ENCODE assay signal across 26 cellular contexts in the genomic region with DNA sequence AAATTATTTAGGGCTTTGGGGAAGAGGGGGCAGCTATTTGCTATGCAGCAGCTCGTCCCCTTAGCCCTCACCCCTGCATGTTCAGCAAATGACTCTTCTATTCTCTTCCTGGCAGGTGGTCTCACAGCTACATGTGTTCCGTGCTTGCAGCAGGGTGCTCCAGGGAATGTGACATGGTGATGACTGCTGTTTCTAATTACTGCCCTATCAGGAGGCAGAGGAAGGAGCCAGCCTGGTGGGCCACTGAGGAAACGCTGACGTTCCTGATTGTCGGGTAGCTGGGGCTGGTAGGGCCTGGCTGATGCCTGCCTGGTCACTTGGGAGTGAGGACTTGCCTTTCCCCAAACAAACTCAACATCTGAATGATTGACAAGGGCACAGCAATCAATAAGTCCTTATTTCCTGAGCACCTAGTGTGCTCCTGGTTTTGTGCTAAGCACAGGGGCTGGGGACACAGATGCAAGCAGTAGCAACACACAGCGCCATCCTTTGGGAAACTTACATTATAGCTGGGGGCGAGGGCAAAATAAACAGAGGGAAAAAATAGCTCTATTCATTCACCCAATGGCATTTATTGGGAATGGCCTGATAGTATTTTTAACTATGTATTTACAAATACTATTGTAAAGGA.
DNase-seq lines count a peak whose midpoint lies in the region; ATAC-seq and TF ChIP-seq lines count a peak whose summit lies in the region.
"Had no signal": no experiment of that assay in that cellular context is flagged by ENCODE, and none has a peak within 500 bp of the region (broad histone marks: within the 10 kb centered on the region; RNA-seq: fewer than 3 reads in every experiment).

No MANE protein-coding gene starts in this region.

- H3K4me3 Mint-ChIP-seq in WTC11 (no peak overlapping the region), neural progenitor cell (no peak overlapping the region), natural killer cell (no peak overlapping the region)
- H3K4me3 Mint-ChIP-seq: activated CD4-positive, alpha-beta memory T cell treated with anti-CD3 and anti-CD28 coated beads, Interleukin-2, amount 10 ng/mL, durations not matched to agents 7 days and 5 days; naive thymus-derived CD4-positive, alpha-beta T cell; stimulated activated memory B cell treated with anti-CD40 and anti-IgM and Interleukin-4, amounts not matched to agents 10 μg/mL and 1 μg/mL and 100 μg/mL, for 72 hours had no signal

- H3K9me3 Mint-ChIP-seq in WTC11 (no peaks in the 10 kb centered on the region), neural progenitor cell (no peaks in the 10 kb centered on the region), natural killer cell (no peaks in the 10 kb centered on the region)
- H3K9me3 Mint-ChIP-seq: activated CD4-positive, alpha-beta memory T cell treated with anti-CD3 and anti-CD28 coated beads, Interleukin-2, amount 10 ng/mL, durations not matched to agents 7 days and 5 days; naive thymus-derived CD4-positive, alpha-beta T cell; stimulated activated memory B cell treated with anti-CD40 and anti-IgM and Interleukin-4, amounts not matched to agents 10 μg/mL and 1 μg/mL and 100 μg/mL, for 72 hours had no signal

- H3F3A ChIP-seq in neural progenitor cell (ENCODE audit: low read depth), result peaks cover 5% of the 10 kb centered on the region

- H3K4me1 Mint-ChIP-seq in WTC11, result no peaks in the 10 kb centered on the region
- H3K4me1 Mint-ChIP-seq in neural progenitor cell, result peaks cover 3% of the 10 kb centered on the region
- no peaks in the 10 kb centered on the region for H3K4me1 Mint-ChIP-seq in natural killer cell
- H3K4me1 Mint-ChIP-seq: activated CD4-positive, alpha-beta memory T cell treated with anti-CD3 and anti-CD28 coated beads, Interleukin-2, amount 10 ng/mL, durations not matched to agents 7 days and 5 days; naive thymus-derived CD4-positive, alpha-beta T cell; stimulated activated memory B cell treated with anti-CD40 and anti-IgM and Interleukin-4, amounts not matched to agents 10 μg/mL and 1 μg/mL and 100 μg/mL, for 72 hours had no signal

- CTCF ChIA-PET in WTC11 (lab: Charles Lee), result interaction anchor here (0.5 to 2.4 kb wide), 18 partner anchors 8 to 379 kb away, joined by 3 to 23 read pairs (median 4); no protein-coding TSS in a partner anchor

- no peaks in the 10 kb centered on the region for H4K20me1 ChIP-seq in neural progenitor cell (ENCODE audit: low read depth)

- H3K27ac Mint-ChIP-seq in WTC11, result no peak overlapping the region
- no peak overlapping the region for H3K27ac Mint-ChIP-seq in neural progenitor cell
- no peak overlapping the region for H3K27ac Mint-ChIP-seq in natural killer cell
- H3K27ac Mint-ChIP-seq: activated CD4-positive, alpha-beta memory T cell treated with anti-CD3 and anti-CD28 coated beads, Interleukin-2, amount 10 ng/mL, durations not matched to agents 7 days and 5 days; naive thymus-derived CD4-positive, alpha-beta T cell; stimulated activated memory B cell treated with anti-CD40 and anti-IgM and Interleukin-4, amounts not matched to agents 10 μg/mL and 1 μg/mL and 100 μg/mL, for 72 hours had no signal

- intact Hi-C loops in natural killer cell (cut with micrococcal nuclease), result loop anchor here (5.0 kb wide), 1 partner anchor 137 kb away; no protein-coding TSS in a partner anchor

- H3K36me3 Mint-ChIP-seq in WTC11, result no peaks in the 10 kb centered on the region
- H3K36me3 Mint-ChIP-seq in neural progenitor cell, result no peaks in the 10 kb centered on the region
- H3K36me3 Mint-ChIP-seq in natural killer cell, result no peaks in the 10 kb centered on the region
- H3K36me3 Mint-ChIP-seq: naive thymus-derived CD4-positive, alpha-beta T cell; stimulated activated memory B cell treated with anti-CD40 and anti-IgM and Interleukin-4, amounts not matched to agents 10 μg/mL and 1 μg/mL and 100 μg/mL, for 72 hours had no signal

- no peaks in the 10 kb centered on the region for H3K4me1 ChIP-seq in neural progenitor cell
- H3K4me1 ChIP-seq: suprapubic skin, uterus had no signal

- H3K9ac ChIP-seq in neural progenitor cell, result no peak overlapping the region

- no peaks in the 10 kb centered on the region for H3K27me3 Mint-ChIP-seq in WTC11 (ENCODE audit: low read depth)
- no peaks in the 10 kb centered on the region for H3K27me3 Mint-ChIP-seq in neural progenitor cell (ENCODE audit: insufficient read depth, low read depth)
- peaks cover 22 to 24% of the 10 kb centered on the region in 2 donors for H3K27me3 Mint-ChIP-seq in natural killer cell (ENCODE audit: low read depth in 2 of 2)
- H3K27me3 Mint-ChIP-seq: stimulated activated memory B cell treated with anti-CD40 and anti-IgM and Interleukin-4, amounts not matched to agents 10 μg/mL and 1 μg/mL and 100 μg/mL, for 72 hours had no signal

- DNase-seq in EH (ENCODE audit: low read depth), result peak; percentile 2
- DNase-seq in NCI-H1694 (lab: John Stamatoyannopoulos, UW), result peak; percentile 83
- no peak for DNase-seq in WTC11 (ENCODE audit: low spot score)
- DNase-seq in neural progenitor cell (ENCODE audit: low spot score), result no peak
- no peak for DNase-seq in caudate nucleus (lab: John Stamatoyannopoulos, UW)
- no peak for DNase-seq in natural killer cell
- DNase-seq: activated CD4-positive, alpha-beta memory T cell treated with anti-CD3 and anti-CD28 coated beads, Interleukin-2, amount 10 ng/mL, durations not matched to agents 7 days and 5 days; activated effector memory CD4-positive, alpha-beta T cell treated with anti-CD3 and anti-CD28 coated beads, Interleukin-2, amount 50 U/mL, for 16 hours; Calu3; effector CD4-positive, alpha-beta T cell; mesenchymal stem cell; naive thymus-derived CD4-positive, alpha-beta T cell; NCI-H1105 treated with DMSO at 0.1 percent for 48 hours; NCI-H510A treated with DMSO at 0.1 percent for 48 hours; pancreas; right cardiac atrium; stimulated activated CD4-positive, alpha-beta T cell treated with anti-CD3 and anti-CD28 coated beads, Interleukin-4, amount 100 ng/mL, for 1 hour; T-helper 9 cell; uterus had no signal

- H3K4me3 ChIP-seq in neural progenitor cell, result no peak overlapping the region
- H3K4me3 ChIP-seq: pancreas, suprapubic skin, uterus had no signal

- H3K4me2 ChIP-seq in neural progenitor cell, result no peak overlapping the region

- no peaks in the 10 kb centered on the region for H3K36me3 ChIP-seq in neural progenitor cell
- H3K36me3 ChIP-seq: pancreas, suprapubic skin, uterus had no signal

- H3K9me3 ChIP-seq in neural progenitor cell (ENCODE audit: low read depth), result no peaks in the 10 kb centered on the region
- H3K9me3 ChIP-seq: pancreas, suprapubic skin, uterus had no signal

- no peaks in the 10 kb centered on the region for H3K27me3 ChIP-seq in neural progenitor cell
- H3K27me3 ChIP-seq: pancreas, uterus had no signal

- POLR2A ChIA-PET in WTC11 (lab: Charles Lee), result no interaction called here

- TF ChIP-seq CTCF in WTC11 (IDR thresholded peaks at IDR 0.05) (no peak), neural progenitor cell (IDR thresholded peaks at IDR 0.05) (peak; percentile 38), natural killer cell (IDR thresholded peaks at IDR 0.05) (no peak)

- no peaks in the 10 kb centered on the region for H3K79me2 ChIP-seq in neural progenitor cell (ENCODE audit: low read depth)

- H2AFZ ChIP-seq in neural progenitor cell (replicated peaks), result no peak overlapping the region

- H3K27ac ChIP-seq in neural progenitor cell (no peak overlapping the region), caudate nucleus (ENCODE audit: low read depth, low read length) (no peak overlapping the region)
- H3K27ac ChIP-seq: C4-2B, pancreas, suprapubic skin, uterus had no signal

- ATAC-seq in WTC11, result peak; percentile 60
- no peak for ATAC-seq in natural killer cell
- ATAC-seq in HG03342 (IDR thresholded peaks at IDR 0.05; ENCODE audit: unreplicated experiment), result no peak
- no peak for ATAC-seq in GM18520 (IDR thresholded peaks at IDR 0.05; ENCODE audit: unreplicated experiment)
- ATAC-seq: activated CD4-positive, CD25-positive, alpha-beta regulatory T cell treated with anti-CD3 and anti-CD28 coated beads, Interleukin-2, amount 50 U/mL, for 24 hours; left lobe of liver; stimulated activated memory B cell treated with anti-CD40 and anti-IgM and Interleukin-4, amounts not matched to agents 10 μg/mL and 1 μg/mL and 100 μg/mL, for 72 hours had no signal

TF ChIP-seq in WTC11, 78 proteins besides CTCF, POLR2A, EP300 and RAD21:
- no peak for TF ChIP-seq JUN (CRISPR knock-in tag; IDR thresholded peaks at IDR 0.05)

Comparison
In these comparisons a context has a peak if more than half of its experiments do, and no peak if none do; other contexts are left out.
1. DNase-seq: peak in EH (single experiment) and NCI-H1694 (single experiment); none in WTC11 (single experiment), neural progenitor cell (single experiment), caudate nucleus (0 of 61) and natural killer cell (single experiment).